In genomic region chr19:44856438-44857083, GRCh38 we compare ENCODE assay signal across 13 cellular contexts. TPM values are rescaled to one million over a fixed set of nuclear protein-coding genes. Genes with fewer than 3 reads are reported as not detected.
DNase-seq lines count a peak whose midpoint lies in the region; ATAC-seq, FAIRE-seq and TF ChIP-seq lines count a peak whose summit lies in the region.
"Had no signal": no experiment of that assay in that cellular context is flagged by ENCODE, and none has a peak within 500 bp of the region (broad histone marks: within the 10 kb centered on the region; RNA-seq: fewer than 3 reads in every experiment).

No MANE protein-coding gene starts in this region.

- no peaks in the 10 kb centered on the region for H3K27me3 ChIP-seq in gastroesophageal sphincter
- no peaks in the 10 kb centered on the region for H3K27me3 ChIP-seq in pancreas
- H3K27me3 ChIP-seq: ascending aorta had no signal

- H3K4me1 ChIP-seq in gastroesophageal sphincter (peaks cover 0 to 16% (median 0%) of the 10 kb centered on the region in 3 donors), pancreas (peaks cover 0 to 22% (median 8%) of the 10 kb centered on the region in 3 donors)

- FAIRE-seq in pancreas (lab: Jason Lieb, UNC) = no peak
- FAIRE-seq: urothelium cell line had no signal

- H3K36me3 ChIP-seq in gastroesophageal sphincter (peaks cover 0 to 23% of the 10 kb centered on the region in 2 donors), pancreas (no peaks in the 10 kb centered on the region)

- peak overlapping the region in 3 of 4 donors; percentile 15 to 42 (median 18) for H3K27ac ChIP-seq in gastroesophageal sphincter
- H3K27ac ChIP-seq in pancreas = peak overlapping the region; percentile 6 to 76 (median 61)
- H3K27ac ChIP-seq: ascending aorta had no signal

- TF ChIP-seq POLR2A in gastroesophageal sphincter (IDR thresholded peaks at IDR 0.05) = no peak

- TF ChIP-seq EP300 in gastroesophageal sphincter (IDR thresholded peaks at IDR 0.05) = no peak

- H3K9me3 ChIP-seq in gastroesophageal sphincter (no peaks in the 10 kb centered on the region), pancreas (no peaks in the 10 kb centered on the region)
- H3K9me3 ChIP-seq: ascending aorta had no signal

- H3K4me3 ChIP-seq in gastroesophageal sphincter = no peak overlapping the region
- H3K4me3 ChIP-seq in pancreas = no peak overlapping the region
- H3K4me3 ChIP-seq: ascending aorta had no signal

- no peak for TF ChIP-seq CTCF in gastroesophageal sphincter (IDR thresholded peaks at IDR 0.05)
- no peak for TF ChIP-seq CTCF in pancreas (IDR thresholded peaks at IDR 0.05)
- no peak for TF ChIP-seq CTCF in GM10266 (IDR thresholded peaks at IDR 0.05; ENCODE audit: control insufficient read depth, insufficient read depth, low read depth, missing control alignments)

- intact Hi-C loops in pancreas (cut with DNase I) (no loop called here), posterior cingulate gyrus (cut with DNase I) (no loop called here)

- ATAC-seq in gastroesophageal sphincter (no peak), pancreas (peak; percentile 58 to 84 (median 78)), GM19455 (IDR thresholded peaks at IDR 0.05; ENCODE audit: unreplicated experiment) (no peak)

- 52 to 70% methylated on average over 2 to 4 of the region's 10 CpGs for WGBS in gastroesophageal sphincter (ENCODE audit: low coverage in 1 of 2), 2 donors
- 39 to 42% methylated on average over 10 of the region's 10 CpGs for WGBS in pancreas, 2 donors

- DNase-seq in Daoy (ENCODE audit: low read depth) (peak; percentile 70), OCI-M1 (lab: John Stamatoyannopoulos, UW) (peak; percentile 47), pancreas (peak in 2 of 6 donors; percentile 56 to 57), GM10266 (ENCODE audit: extremely low spot score) (no peak), posterior cingulate gyrus (no peak)
- DNase-seq in effector CD4-positive, alpha-beta T cell = no peak
- DNase-seq: activated CD8-positive, alpha-beta memory T cell treated with anti-CD3 and anti-CD28 coated beads for 24 hours; naive B cell; NCI-H1048 had no signal

RNA-seq across cellular contexts. Expression of gene NECTIN2, which starts 10.5 kb away (rescaled TPM):
- total RNA-seq in Daoy (2014; rRNA removed; shearing (Covaris generic)) = 66.4 and 73.7 TPM in 2 replicates
- total RNA-seq in gastroesophageal sphincter = 10 to 100 TPM; 27.6 to 47.8 (median 41.6) TPM
- total RNA-seq in pancreas = 100 to 1,000 TPM in 1 of 6 donors, 10 to 100 TPM in 5; 26.7 to 101 (median 40.2) TPM
- 100 to 1,000 TPM in 1 of 2 donors, 10 to 100 TPM in 1; 93.6 to 101 TPM for polyA plus RNA-seq in pancreas

RNA-seq across cellular contexts. Expression of gene TOMM40, which starts 34.5 kb away (rescaled TPM):
- total RNA-seq in Daoy (2014; rRNA removed; shearing (Covaris generic)) = 170 and 179 TPM in 2 replicates
- total RNA-seq in gastroesophageal sphincter (10 to 100 TPM; 30.7 to 41.2 (median 33.7) TPM), pancreas (10 to 100 TPM; 12.8 to 28.8 (median 17.4) TPM)
- 10 to 100 TPM; 17.4 to 18.3 TPM for polyA plus RNA-seq in pancreas

RNA-seq across cellular contexts. Expression of gene BCAM, which starts 47.7 kb away (rescaled TPM):
- total RNA-seq in Daoy (2014; rRNA removed; shearing (Covaris generic)) = 4.6 and 13.4 TPM in 2 replicates
- total RNA-seq in gastroesophageal sphincter (10 to 100 TPM; 24.1 to 52.7 (median 36.9) TPM), pancreas (10 to 100 TPM; 28.8 to 74.5 (median 40.5) TPM)
- 100 to 1,000 TPM in 1 of 2 donors, 10 to 100 TPM in 1; 99.5 to 140 TPM for polyA plus RNA-seq in pancreas

RNA-seq across cellular contexts. Expression of gene APOE, which starts 49.0 kb away (rescaled TPM):
- total RNA-seq in Daoy (2014; rRNA removed; shearing (Covaris generic)) = 0.86 and 1.6 TPM in 2 replicates
- 10 to 100 TPM in 3 of 4 donors, 1 to 10 TPM in 1; 7.8 to 44.4 (median 31.7) TPM for total RNA-seq in gastroesophageal sphincter
- total RNA-seq in pancreas = 100 to 1,000 TPM in 1 of 6 donors, 10 to 100 TPM in 3, 1 to 10 TPM in 2; 3.1 to 379 (median 16.5) TPM
- 10 to 100 TPM; 14.8 to 45.1 TPM for polyA plus RNA-seq in pancreas

RNA-seq across cellular contexts. Expression of gene APOC1, which starts 57.8 kb away (rescaled TPM):
- total RNA-seq in Daoy (2014; rRNA removed; shearing (Covaris generic)) = 4.4 and 24.5 TPM in 2 replicates
- 1 to 10 TPM in 2 of 4 donors, not detected in 2; 2.2 to 4.8 TPM for total RNA-seq in gastroesophageal sphincter
- total RNA-seq in pancreas = 100 to 1,000 TPM in 1 of 6 donors, 10 to 100 TPM in 1, 1 to 10 TPM in 4; 1.1 to 213 (median 5.7) TPM
- polyA plus RNA-seq in pancreas = 1 to 10 TPM; 5.0 to 7.6 TPM

Comparison
In these comparisons a context has a peak if more than half of its experiments do, and no peak if none do; other contexts are left out.
1. DNase-seq: peak in Daoy (single experiment) and OCI-M1 (single experiment); none in GM10266 (single experiment), posterior cingulate gyrus (0 of 10) and effector CD4-positive, alpha-beta T cell (single experiment).
2. ATAC-seq: peak in pancreas (4 of 4); none in gastroesophageal sphincter (single experiment) and GM19455 (single experiment).